17 cellular contexts compared by ENCODE assay signal in genomic region chr5:133643365-133643764, GRCh38. TPM values are rescaled to one million over a fixed set of nuclear protein-coding genes. Genes with fewer than 3 reads are reported as not detected.
DNase-seq lines count a peak whose midpoint lies in the region; ATAC-seq and TF ChIP-seq lines count a peak whose summit lies in the region.
"Had no signal": no experiment of that assay in that cellular context is flagged by ENCODE, and none has a peak within 500 bp of the region (broad histone marks: within the 10 kb centered on the region; RNA-seq: fewer than 3 reads in every experiment).

No MANE protein-coding gene starts in this region.

- no peak overlapping the region for H3K4me3 ChIP-seq in BLaER1
- H3K4me3 ChIP-seq in SJCRH30: no peak overlapping the region
- H3K4me3 ChIP-seq: GM23338 had no signal

- TF ChIP-seq CTCF in neural crest cell (conservative IDR thresholded peaks at IDR 0.05): no peak

- peaks cover 5% of the 10 kb centered on the region for H3K27me3 Mint-ChIP-seq in neural crest cell (ENCODE audit: low read depth)

- no peaks in the 10 kb centered on the region for H4K20me1 ChIP-seq in BLaER1

- peaks cover 31% of the 10 kb centered on the region for H3K4me1 Mint-ChIP-seq in neural crest cell
- H3K4me1 Mint-ChIP-seq: CD14-positive monocyte, GM23338 had no signal

- peaks cover 12% of the 10 kb centered on the region for H3K9me3 Mint-ChIP-seq in neural crest cell
- H3K9me3 Mint-ChIP-seq: CD8-positive, alpha-beta T cell; GM23338 had no signal

- no peak overlapping the region for H3K27ac ChIP-seq in BLaER1
- peak overlapping the region; percentile 84 for H3K27ac ChIP-seq in SJCRH30

- peaks cover 4% of the 10 kb centered on the region for H3K36me3 Mint-ChIP-seq in neural crest cell (ENCODE audit: low read depth)
- H3K36me3 Mint-ChIP-seq: CD14-positive monocyte; CD8-positive, alpha-beta T cell had no signal

- H3K9ac ChIP-seq in BLaER1: no peak overlapping the region

- H3K4me2 ChIP-seq in BLaER1: peak overlapping the region; percentile 58
- H3K4me2 ChIP-seq: GM23338 had no signal

- H3K27me3 ChIP-seq in BLaER1 (no peaks in the 10 kb centered on the region), SJCRH30 (no peaks in the 10 kb centered on the region)

- peak overlapping the region; percentile 90 for H3K27ac Mint-ChIP-seq in neural crest cell (ENCODE audit: unreplicated experiment)
- H3K27ac Mint-ChIP-seq: B cell; CD14-positive monocyte; CD8-positive, alpha-beta T cell; GM23338 had no signal

- H3K36me3 ChIP-seq in BLaER1: no peaks in the 10 kb centered on the region
- no peaks in the 10 kb centered on the region for H3K36me3 ChIP-seq in SJCRH30

- H3K9me3 ChIP-seq in BLaER1 (no peaks in the 10 kb centered on the region), SJCRH30 (replicated peaks) (no peaks in the 10 kb centered on the region)

- no peak overlapping the region for H3K4me3 Mint-ChIP-seq in neural crest cell
- H3K4me3 Mint-ChIP-seq: B cell; CD14-positive monocyte; CD8-positive, alpha-beta T cell; GM23338 had no signal

- DNase-seq in NCI-H1694 (lab: John Stamatoyannopoulos, UW) (peak; percentile 41), SJCRH30 (peak; percentile 90 to 93), neural crest cell (ENCODE audit: low read depth, low spot score) (no peak), nucleus accumbens (lab: John Stamatoyannopoulos, UW) (no peak)
- DNase-seq: ACHN; CD8-positive, alpha-beta T cell; COR-L47; DMS53; H7 had no signal

- ATAC-seq in HG02884 (IDR thresholded peaks at IDR 0.05; ENCODE audit: unreplicated experiment): no peak
- ATAC-seq in GM19395 (IDR thresholded peaks at IDR 0.05; ENCODE audit: unreplicated experiment): no peak
- ATAC-seq in HG03469 (IDR thresholded peaks at IDR 0.05; ENCODE audit: unreplicated experiment): no peak
- ATAC-seq: CD8-positive, alpha-beta T cell; GM23338; HepG2 had no signal

- H3K4me1 ChIP-seq in BLaER1 (peaks cover 17% of the 10 kb centered on the region), SJCRH30 (peaks cover 26% of the 10 kb centered on the region)

RNA-seq across cellular contexts. Expression of gene FSTL4, which starts 31.0 kb away (rescaled TPM):
- total RNA-seq in SJCRH30 (2014; rRNA removed; shearing (Covaris generic)): 7.0 and 7.1 TPM in 2 replicates
- 1.6 and 2.0 TPM in 2 replicates for total RNA-seq in neural crest cell

Comparison
In these comparisons a context has a peak if more than half of its experiments do, and no peak if none do; other contexts are left out.
1. DNase-seq: peak in NCI-H1694 (single experiment) and SJCRH30 (2 of 2); none in neural crest cell (single experiment) and nucleus accumbens (0 of 56).